Comparison of ENCODE assay signal across 8 cellular contexts in the genomic region with DNA sequence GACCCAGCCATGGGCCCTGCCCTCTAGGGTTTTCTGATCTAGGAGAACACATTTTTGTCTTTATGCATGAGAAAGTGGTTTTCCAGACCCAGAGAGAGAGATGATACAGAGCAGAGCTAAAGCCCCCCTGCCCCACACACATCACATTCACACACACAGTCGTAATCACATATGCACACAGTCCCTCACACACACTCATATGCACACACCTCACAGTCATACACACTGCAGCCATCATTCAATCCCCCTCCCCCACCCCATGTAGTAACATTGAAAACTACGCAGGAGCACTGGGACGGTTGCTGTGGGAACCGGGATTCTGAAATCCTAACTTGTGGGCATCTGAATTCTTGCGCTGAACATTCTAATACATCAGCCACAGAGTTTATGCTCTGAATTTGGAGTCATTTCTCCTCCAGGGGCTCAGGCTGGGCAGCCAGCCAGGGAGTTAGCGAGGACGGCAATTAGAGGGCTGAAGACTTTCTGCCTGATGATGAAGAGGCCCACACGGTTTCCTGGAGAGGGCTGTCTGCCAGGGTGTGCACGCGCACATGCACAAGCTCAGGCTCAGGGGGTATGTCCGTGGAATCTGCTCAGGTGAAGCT. TPM values are rescaled to one million over a fixed set of nuclear protein-coding genes. Genes with fewer than 3 reads are reported as not detected.
A peak's percentile ranks its signal among the peaks of the same experiment; 100 is the strongest.
DNase-seq lines count a peak whose midpoint lies in the region; ATAC-seq lines count a peak whose summit lies in the region.

No MANE protein-coding gene starts in this region.

- DNase-seq in DMS79 treated with DMSO at 0.1 percent for 48 hours (lab: John Stamatoyannopoulos, UW) (peak; percentile 64), NCI-H2029 treated with DMSO at 0.1 percent for 48 hours (lab: John Stamatoyannopoulos, UW) (peak; percentile 34), mesenchymal stem cell (no peak)
- peak; percentile 47 to 55 for DNase-seq in activated T-cell treated with anti-CD3 and anti-CD28 coated beads, Interleukin-2, amount 50 U/mL, for 72 hours
- DNase-seq in NK-92 treated with Interleukin-12 subunit alpha and Interleukin-12 subunit beta, amount 100 ng/mL, for 24 hours (lab: John Stamatoyannopoulos, UW): no peak

- peak; percentile 46 to 64 for ATAC-seq in activated T-cell treated with anti-CD3 and anti-CD28 coated beads, Interleukin-2, amount 50 U/mL, for 72 hours (replicated peaks in 1 of 2)
- no peak for ATAC-seq in GM21526 (IDR thresholded peaks at IDR 0.05; ENCODE audit: low FRiP score, unreplicated experiment)
- ATAC-seq in HG03045 (IDR thresholded peaks at IDR 0.05; ENCODE audit: unreplicated experiment): no peak
- ATAC-seq in GM21360 (IDR thresholded peaks at IDR 0.05; ENCODE audit: unreplicated experiment): no peak

- no peak overlapping the region for H4K91ac ChIP-seq in mesenchymal stem cell (ENCODE audit: low read length)

- peak overlapping the region; percentile 47 for H3K9ac ChIP-seq in mesenchymal stem cell (ENCODE audit: low read length)

- H4K8ac ChIP-seq in mesenchymal stem cell (ENCODE audit: low read length): no peak overlapping the region

- H3K27ac Mint-ChIP-seq in activated T-cell treated with anti-CD3 and anti-CD28 coated beads, Interleukin-2, amount 50 U/mL, for 72 hours: peak overlapping the region; percentile 90

- H3K4me1 ChIP-seq in mesenchymal stem cell (ENCODE audit: control insufficient read depth, insufficient read depth, low read depth, low read length): peaks cover 18% of the 10 kb centered on the region

- H2BK5ac ChIP-seq in mesenchymal stem cell (ENCODE audit: low read depth, low read length, poor library complexity, severe bottlenecking): no peak overlapping the region

- H2AFZ ChIP-seq in mesenchymal stem cell (ENCODE audit: low read depth, low read length): no peak overlapping the region

- 76% methylated on average over 11 of the region's 11 CpGs for WGBS in mesenchymal stem cell

- no peak overlapping the region for H3K14ac ChIP-seq in mesenchymal stem cell (ENCODE audit: low read length in 2 of 2)

- H3K4me2 ChIP-seq in mesenchymal stem cell (ENCODE audit: low read length, poor library complexity, severe bottlenecking): no peak overlapping the region

- H2BK12ac ChIP-seq in mesenchymal stem cell (ENCODE audit: low read length in 2 of 2): no peak overlapping the region

- H3K36me3 ChIP-seq in mesenchymal stem cell (ENCODE audit: control insufficient read depth in 1 of 2, insufficient read depth in 2 of 2, low read depth in 1 of 2, low read length in 2 of 2): no peaks in the 10 kb centered on the region

- no peak overlapping the region for H3K27ac ChIP-seq in mesenchymal stem cell (ENCODE audit: low read length, poor library complexity, severe bottlenecking)

- peaks cover 96% of the 10 kb centered on the region for H3K4me1 Mint-ChIP-seq in activated T-cell treated with anti-CD3 and anti-CD28 coated beads, Interleukin-2, amount 50 U/mL, for 72 hours (ENCODE audit: low read depth)

- H3K4me3 ChIP-seq in mesenchymal stem cell (ENCODE audit: insufficient read depth in 1 of 2, low read depth in 1 of 2, low read length in 2 of 2): no peak overlapping the region

- H2BK120ac ChIP-seq in mesenchymal stem cell (ENCODE audit: low read depth, low read length): no peak overlapping the region

- H3K36me3 Mint-ChIP-seq in activated T-cell treated with anti-CD3 and anti-CD28 coated beads, Interleukin-2, amount 50 U/mL, for 72 hours (ENCODE audit: insufficient read depth in 2 of 2): peaks cover 18 to 42% of the 10 kb centered on the region in 2 donors

- no peaks in the 10 kb centered on the region for H3K9me3 Mint-ChIP-seq in activated T-cell treated with anti-CD3 and anti-CD28 coated beads, Interleukin-2, amount 50 U/mL, for 72 hours

- H3K9me3 ChIP-seq in mesenchymal stem cell (ENCODE audit: control insufficient read depth, low read length): no peaks in the 10 kb centered on the region

- no peak overlapping the region for H3K18ac ChIP-seq in mesenchymal stem cell (ENCODE audit: low read depth in 1 of 2, low read length in 2 of 2)

- H2BK15ac ChIP-seq in mesenchymal stem cell (ENCODE audit: low read depth, poor library complexity, severe bottlenecking): no peak overlapping the region

- no peak overlapping the region for H3K23ac ChIP-seq in mesenchymal stem cell (ENCODE audit: low read length in 2 of 2)

- peaks cover 5 to 74% of the 10 kb centered on the region in 2 experiments for H3K27me3 ChIP-seq in mesenchymal stem cell (ENCODE audit: control insufficient read depth in 1 of 2, insufficient read depth in 1 of 2, low read length in 2 of 2)

- H2AK5ac ChIP-seq in mesenchymal stem cell (ENCODE audit: low read length, severe bottlenecking): no peak overlapping the region

- no peaks in the 10 kb centered on the region for H3K27me3 Mint-ChIP-seq in activated T-cell treated with anti-CD3 and anti-CD28 coated beads, Interleukin-2, amount 50 U/mL, for 72 hours (ENCODE audit: low read depth)

- H3K79me1 ChIP-seq in mesenchymal stem cell (replicated peaks; ENCODE audit: low read length, poor library complexity, severe bottlenecking): no peaks in the 10 kb centered on the region

- H3K4me3 Mint-ChIP-seq in activated T-cell treated with anti-CD3 and anti-CD28 coated beads, Interleukin-2, amount 50 U/mL, for 72 hours: peak overlapping the region; percentile 74 to 77

- no peak overlapping the region for H3K4ac ChIP-seq in mesenchymal stem cell (ENCODE audit: low read depth in 1 of 2, low read length in 2 of 2)

RNA-seq across cellular contexts. Expression of gene CD6, which starts 32.7 kb away (rescaled TPM):
- total RNA-seq in activated T-cell treated with anti-CD3 and anti-CD28 coated beads, Interleukin-2, amount 50 U/mL, for 72 hours: 100 to 1,000 TPM; 298 to 313 TPM
- not detected for polyA plus RNA-seq in mesenchymal stem cell (2013, experiment 1 of 2)
- polyA plus RNA-seq in mesenchymal stem cell (2013, experiment 2 of 2): not detected

RNA-seq across cellular contexts. Expression of gene SLC15A3, which starts 52.2 kb away (rescaled TPM):
- 1 to 10 TPM; 3.5 to 4.1 TPM for total RNA-seq in activated T-cell treated with anti-CD3 and anti-CD28 coated beads, Interleukin-2, amount 50 U/mL, for 72 hours
- 40.1 TPM for polyA plus RNA-seq in mesenchymal stem cell (2013, experiment 1 of 2)
- polyA plus RNA-seq in mesenchymal stem cell (2013, experiment 2 of 2): 32.4 TPM

Comparison
In these comparisons a context has a peak if more than half of its experiments do, and no peak if none do; other contexts are left out.
1. DNase-seq: peak in DMS79 treated with DMSO at 0.1 percent for 48 hours (single experiment), NCI-H2029 treated with DMSO at 0.1 percent for 48 hours (single experiment) and activated T-cell treated with anti-CD3 and anti-CD28 coated beads, Interleukin-2, amount 50 U/mL, for 72 hours (2 of 2); none in mesenchymal stem cell (single experiment) and NK-92 treated with Interleukin-12 subunit alpha and Interleukin-12 subunit beta, amount 100 ng/mL, for 24 hours (single experiment).
2. ATAC-seq: peak in activated T-cell treated with anti-CD3 and anti-CD28 coated beads, Interleukin-2, amount 50 U/mL, for 72 hours (2 of 2); none in GM21526 (single experiment), HG03045 (single experiment) and GM21360 (single experiment).